In genomic region chr10:18607503-18607902, GRCh38 we compare ENCODE assay signal across 1 cellular context.
TF ChIP-seq lines count a peak whose summit lies in the region.

No MANE protein-coding gene starts in this region.

TF ChIP-seq in WTC11, 78 proteins besides CTCF, POLR2A, EP300 and RAD21 (continued from another document):
- TF ChIP-seq, protein P1, sequence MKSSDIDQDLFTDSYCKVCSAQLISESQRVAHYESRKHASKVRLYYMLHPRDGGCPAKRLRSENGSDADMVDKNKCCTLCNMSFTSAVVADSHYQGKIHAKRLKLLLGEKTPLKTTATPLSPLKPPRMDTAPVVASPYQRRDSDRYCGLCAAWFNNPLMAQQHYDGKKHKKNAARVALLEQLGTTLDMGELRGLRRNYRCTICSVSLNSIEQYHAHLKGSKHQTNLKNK (CRISPR knock-in tag; IDR thresholded peaks at IDR 0.05): no peak
- no peak for TF ChIP-seq SMAD3 (CRISPR knock-in tag; IDR thresholded peaks at IDR 0.05; ENCODE audit: borderline replicate concordance)
- TF ChIP-seq TP53 (CRISPR knock-in tag; IDR thresholded peaks at IDR 0.05): no peak
- TF ChIP-seq NFYB (CRISPR knock-in tag; conservative IDR thresholded peaks at IDR 0.05; ENCODE audit: low read depth): no peak
- no peak for TF ChIP-seq JUN (CRISPR knock-in tag; IDR thresholded peaks at IDR 0.05)
- no peak for TF ChIP-seq IRF2 (CRISPR knock-in tag; IDR thresholded peaks at IDR 0.05; ENCODE audit: borderline replicate concordance, low read depth)
- no peak for TF ChIP-seq TEAD1 (CRISPR knock-in tag; IDR thresholded peaks at IDR 0.05)
- TF ChIP-seq NR3C1 (CRISPR knock-in tag; conservative IDR thresholded peaks at IDR 0.05; ENCODE audit: low read depth): no peak
